9 cellular contexts compared by ENCODE assay signal in the genomic region with DNA sequence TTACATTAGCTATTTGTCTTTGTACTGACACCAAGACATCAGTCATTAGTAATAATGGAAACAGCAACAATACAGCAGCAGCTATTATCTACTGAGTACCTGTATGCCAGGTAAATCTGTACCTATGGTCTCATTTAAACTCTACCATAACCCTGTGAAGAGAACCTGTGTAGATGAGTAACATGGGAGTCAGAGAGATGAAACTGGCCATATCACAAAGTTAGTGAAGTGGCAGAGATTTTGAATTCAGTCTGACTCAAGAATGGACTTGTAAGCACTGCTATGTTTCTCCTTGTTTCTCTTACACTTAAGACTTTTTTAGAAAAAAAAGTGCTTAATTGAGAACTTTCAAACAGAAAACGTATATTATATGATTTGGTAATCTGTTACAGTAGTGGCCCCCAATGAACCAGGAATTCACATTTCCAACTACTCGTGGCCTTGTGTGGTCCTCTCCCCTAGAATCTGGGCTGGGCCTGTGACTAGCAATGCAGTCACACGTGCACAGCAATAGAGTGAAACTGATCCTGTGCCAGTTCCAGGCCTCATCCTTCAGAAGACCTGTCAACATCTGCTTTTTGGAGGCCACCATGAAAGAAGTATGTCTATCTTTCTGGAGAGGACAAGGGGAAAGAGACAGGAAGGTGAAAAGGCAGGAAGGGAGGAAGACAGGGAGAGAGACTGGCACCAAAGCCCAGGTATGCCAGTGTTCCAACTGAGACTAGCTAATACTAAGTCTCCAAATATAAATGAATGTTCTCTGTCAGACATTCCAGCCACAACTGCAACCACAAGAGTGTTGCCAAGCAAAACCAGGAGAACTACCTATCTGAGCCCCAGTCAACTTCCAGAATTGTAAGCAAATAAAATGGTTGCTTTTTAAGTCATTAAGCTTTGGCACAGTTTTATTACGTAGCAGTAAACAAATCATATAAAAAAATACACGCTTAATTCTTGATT. TPM values are rescaled to one million over a fixed set of nuclear protein-coding genes. Genes with fewer than 3 reads are reported as not detected.
A peak's percentile ranks its signal among the peaks of the same experiment; 100 is the strongest.
DNase-seq lines count a peak whose midpoint lies in the region; ATAC-seq, FAIRE-seq and TF ChIP-seq lines count a peak whose summit lies in the region.
"Had no signal": no experiment of that assay in that cellular context is flagged by ENCODE, and none has a peak within 500 bp of the region (broad histone marks: within the 10 kb centered on the region; RNA-seq: fewer than 3 reads in every experiment).

No MANE protein-coding gene starts in this region.

- H3K27me3 Mint-ChIP-seq in activated T-cell treated with anti-CD3 and anti-CD28 coated beads, Interleukin-2, amount 50 U/mL, for 4 hours (ENCODE audit: low read depth) = no peaks in the 10 kb centered on the region
- no peaks in the 10 kb centered on the region for H3K27me3 Mint-ChIP-seq in T-helper 2 cell treated with Interferon-gamma antibody and Interleukin-4, amounts not matched to agents 5 μg/mL and 100 μg/mL, for 36 hours (ENCODE audit: low read depth)

- peak overlapping the region; percentile 14 for H3K4me3 Mint-ChIP-seq in activated T-cell treated with anti-CD3 and anti-CD28 coated beads, Interleukin-2, amount 50 U/mL, for 4 hours
- no peak overlapping the region for H3K4me3 Mint-ChIP-seq in T-helper 2 cell treated with Interferon-gamma antibody and Interleukin-4, amounts not matched to agents 5 μg/mL and 100 μg/mL, for 36 hours

- DNase-seq in activated T-cell treated with anti-CD3 and anti-CD28 coated beads, Interleukin-2, amount 50 U/mL, for 4 hours = no peak
- DNase-seq in activated T-cell treated with anti-CD3 and anti-CD28 coated beads for 4 hours (no peak), esophagus squamous epithelium (lab: John Stamatoyannopoulos, UW) (no peak), suprapubic skin (ENCODE audit: low spot score in 2 of 2) (no peak), frontal cortex (ENCODE audit: low spot score in 2 of 2) (no peak), SHP77 treated with DMSO at 0.1 percent for 48 hours (lab: John Stamatoyannopoulos, UW) (no peak), COR-L47 (lab: John Stamatoyannopoulos, UW) (no peak)
- no peak for DNase-seq in T-helper 2 cell treated with Interferon-gamma antibody and Interleukin-4, amounts not matched to agents 5 μg/mL and 100 μg/mL, for 36 hours (ENCODE audit: low spot score)
- DNase-seq: effector CD4-positive, alpha-beta T cell had no signal

- TF ChIP-seq POLR2A in esophagus squamous epithelium (IDR thresholded peaks at IDR 0.05) = no peak
- no peak for TF ChIP-seq POLR2A in suprapubic skin (IDR thresholded peaks at IDR 0.05)

- TF ChIP-seq EP300 in suprapubic skin (IDR thresholded peaks at IDR 0.05) = no peak

- H3K9me3 ChIP-seq in esophagus squamous epithelium (no peaks in the 10 kb centered on the region), suprapubic skin (no peaks in the 10 kb centered on the region)

- H3K4me1 ChIP-seq in esophagus squamous epithelium (peaks cover 3 to 37% (median 4%) of the 10 kb centered on the region in 3 donors), suprapubic skin (peaks cover 8% of the 10 kb centered on the region)

- H3K36me3 ChIP-seq in esophagus squamous epithelium (peaks cover 0 to 21% (median 0%) of the 10 kb centered on the region in 3 donors), suprapubic skin (peaks cover 5% of the 10 kb centered on the region)

- H3K27me3 ChIP-seq in esophagus squamous epithelium (no peaks in the 10 kb centered on the region), suprapubic skin (no peaks in the 10 kb centered on the region)

- FAIRE-seq in frontal cortex (lab: Jason Lieb, UNC) = no peak

- H3K27ac ChIP-seq in esophagus squamous epithelium (peak overlapping the region; percentile 32 to 59 (median 44)), suprapubic skin (peak overlapping the region; percentile 19)

- 39 to 44% methylated on average over 5 of the region's 5 CpGs for WGBS in esophagus squamous epithelium, 2 donors
- 57% methylated on average over 5 of the region's 5 CpGs for WGBS in suprapubic skin

- peaks cover 63% of the 10 kb centered on the region for H3K4me1 Mint-ChIP-seq in activated T-cell treated with anti-CD3 and anti-CD28 coated beads, Interleukin-2, amount 50 U/mL, for 4 hours (ENCODE audit: low read depth)
- H3K4me1 Mint-ChIP-seq in T-helper 2 cell treated with Interferon-gamma antibody and Interleukin-4, amounts not matched to agents 5 μg/mL and 100 μg/mL, for 36 hours (ENCODE audit: low read depth) = peaks cover 44% of the 10 kb centered on the region

- H3K36me3 Mint-ChIP-seq in activated T-cell treated with anti-CD3 and anti-CD28 coated beads, Interleukin-2, amount 50 U/mL, for 4 hours (ENCODE audit: insufficient read depth) = peaks cover 5% of the 10 kb centered on the region
- peaks cover 26% of the 10 kb centered on the region for H3K36me3 Mint-ChIP-seq in T-helper 2 cell treated with Interferon-gamma antibody and Interleukin-4, amounts not matched to agents 5 μg/mL and 100 μg/mL, for 36 hours (ENCODE audit: low read depth)

- intact Hi-C loops in esophagus squamous epithelium (cut with DNase I) = no loop called here

- ATAC-seq in activated T-cell treated with anti-CD3 and anti-CD28 coated beads, Interleukin-2, amount 50 U/mL, for 4 hours = peak; percentile 75 to 79

- peak overlapping the region; percentile 73 for H3K27ac Mint-ChIP-seq in T-helper 2 cell treated with Interferon-gamma antibody and Interleukin-4, amounts not matched to agents 5 μg/mL and 100 μg/mL, for 36 hours

- H3K9me3 Mint-ChIP-seq in activated T-cell treated with anti-CD3 and anti-CD28 coated beads, Interleukin-2, amount 50 U/mL, for 4 hours = no peaks in the 10 kb centered on the region
- H3K9me3 Mint-ChIP-seq in T-helper 2 cell treated with Interferon-gamma antibody and Interleukin-4, amounts not matched to agents 5 μg/mL and 100 μg/mL, for 36 hours = no peaks in the 10 kb centered on the region

- no peak for TF ChIP-seq CTCF in esophagus squamous epithelium (IDR thresholded peaks at IDR 0.05)
- no peak for TF ChIP-seq CTCF in suprapubic skin (IDR thresholded peaks at IDR 0.05)

- H3K4me3 ChIP-seq in esophagus squamous epithelium (no peak overlapping the region), suprapubic skin (no peak overlapping the region)

RNA-seq across cellular contexts. Expression of gene CRLF3, which starts 12.0 kb away (rescaled TPM):
- total RNA-seq in activated T-cell treated with anti-CD3 and anti-CD28 coated beads, Interleukin-2, amount 50 U/mL, for 4 hours = 10 to 100 TPM; 45.2 to 46.9 (median 45.6) TPM
- total RNA-seq in esophagus squamous epithelium (10 to 100 TPM; 13.3 to 27.4 (median 20.4) TPM), suprapubic skin (10 to 100 TPM; 16.1 to 24.1 (median 19.2) TPM), frontal cortex (15.1 TPM)

RNA-seq across cellular contexts. Expression of gene ATAD5, which starts 19.3 kb away (rescaled TPM):
- total RNA-seq in activated T-cell treated with anti-CD3 and anti-CD28 coated beads, Interleukin-2, amount 50 U/mL, for 4 hours = 10 to 100 TPM; 20.1 to 23.3 (median 20.6) TPM
- total RNA-seq in esophagus squamous epithelium (1 to 10 TPM; 2.5 to 6.7 (median 3.3) TPM), suprapubic skin (1 to 10 TPM; 1.3 to 4.0 (median 2.3) TPM), frontal cortex (8.6 TPM)
